24 cellular contexts compared by ENCODE assay signal in the genomic region with DNA sequence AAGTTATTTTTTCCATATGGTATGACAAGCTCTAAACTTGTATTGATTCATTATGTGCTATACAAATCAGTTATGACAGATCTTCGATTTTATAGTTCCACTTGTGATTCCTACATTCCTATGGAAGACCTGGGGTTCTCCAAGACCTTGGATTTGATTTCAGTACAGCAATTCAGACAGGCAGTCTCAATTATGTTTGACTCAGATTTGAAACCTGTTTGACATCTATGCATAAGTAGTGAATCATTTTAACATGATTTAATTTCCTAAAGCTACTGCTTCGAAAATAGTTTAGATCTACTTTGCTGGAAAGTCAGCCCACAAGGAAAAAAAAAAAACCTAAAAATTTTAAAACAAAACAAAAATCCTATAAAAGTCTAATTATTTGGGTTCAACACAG.
DNase-seq lines count a peak whose midpoint lies in the region; ATAC-seq and TF ChIP-seq lines count a peak whose summit lies in the region.
"Had no signal": no experiment of that assay in that cellular context is flagged by ENCODE, and none has a peak within 500 bp of the region (broad histone marks: within the 10 kb centered on the region; RNA-seq: fewer than 3 reads in every experiment).

No MANE protein-coding gene starts in this region.

- H2BK120ac ChIP-seq in IMR-90 (ENCODE audit: low read depth, low read length), result no peak overlapping the region

- no peak for TF ChIP-seq POLR2A in IMR-90 (IDR thresholded peaks at IDR 0.05; ENCODE audit: low read depth, low read length)

- no peak overlapping the region for H2BK15ac ChIP-seq in IMR-90 (ENCODE audit: low read depth, low read length)

- H3K9me3 ChIP-seq in IMR-90 (ENCODE audit: control insufficient read depth, insufficient read depth, low read length), result no peaks in the 10 kb centered on the region
- no peaks in the 10 kb centered on the region for H3K9me3 ChIP-seq in adipocyte (ENCODE audit: control insufficient read depth, low read length)
- H3K9me3 ChIP-seq: BLaER1 treated with 17β-estradiol and CSF1 and Interleukin-3, amounts not matched to agents 10 nM and 100 nM; HAP-1 had no signal

- H3K4ac ChIP-seq in IMR-90 (ENCODE audit: low read depth, low read length), result no peak overlapping the region

- H4K20me1 ChIP-seq in IMR-90 (ENCODE audit: insufficient read depth, low read length), result no peaks in the 10 kb centered on the region
- H4K20me1 ChIP-seq: BLaER1 treated with 17β-estradiol and CSF1 and Interleukin-3, amounts not matched to agents 10 nM and 100 nM had no signal

- H3K4me3 ChIP-seq in IMR-90 (ENCODE audit: insufficient read depth, low read depth, low read length), result no peak overlapping the region
- no peak overlapping the region for H3K4me3 ChIP-seq in adipocyte (ENCODE audit: low read length)
- H3K4me3 ChIP-seq: BLaER1 treated with 17β-estradiol and CSF1 and Interleukin-3, amounts not matched to agents 10 nM and 100 nM; HAP-1 had no signal

- H3K36me3 ChIP-seq in IMR-90 (ENCODE audit: control insufficient read depth, insufficient read depth, low read length), result no peaks in the 10 kb centered on the region
- no peaks in the 10 kb centered on the region for H3K36me3 ChIP-seq in adipocyte (ENCODE audit: control insufficient read depth, insufficient read depth, low read length, severe bottlenecking)
- H3K36me3 ChIP-seq: BLaER1 treated with 17β-estradiol and CSF1 and Interleukin-3, amounts not matched to agents 10 nM and 100 nM; HAP-1 had no signal

- CTCF ChIA-PET in IMR-90 (lab: Yijun Ruan, JAX), result no interaction called here

- no peak overlapping the region for H2AFZ ChIP-seq in IMR-90 (replicated peaks; ENCODE audit: low read length, poor library complexity)

- no peak overlapping the region for H3K18ac ChIP-seq in IMR-90 (ENCODE audit: low read depth, low read length)

- H2AK5ac ChIP-seq in IMR-90 (ENCODE audit: low read depth, low read length), result no peak overlapping the region

- no peaks in the 10 kb centered on the region for H3K9me1 ChIP-seq in IMR-90 (ENCODE audit: insufficient read depth, low read length)

- H4K8ac ChIP-seq in IMR-90 (ENCODE audit: low read depth in 2 of 2, low read length in 2 of 2), result no peak overlapping the region

- H3K4me1 ChIP-seq in IMR-90 (ENCODE audit: control insufficient read depth, insufficient read depth, low read length), result no peaks in the 10 kb centered on the region
- H3K4me1 ChIP-seq in adipocyte (ENCODE audit: control insufficient read depth, insufficient read depth, low read length), result no peaks in the 10 kb centered on the region
- H3K4me1 ChIP-seq: BLaER1 treated with 17β-estradiol and CSF1 and Interleukin-3, amounts not matched to agents 10 nM and 100 nM; HAP-1 had no signal

- in situ Hi-C loops in IMR-90 (cut with MboI; ENCODE audit: low sequenced_read_pairs), result no loop called here

- H4K91ac ChIP-seq in IMR-90 (ENCODE audit: insufficient read depth, low read depth, low read length), result no peak overlapping the region

- H3K14ac ChIP-seq in IMR-90 (replicated peaks; ENCODE audit: low read depth, low read length), result no peak overlapping the region

- ATAC-seq in IMR-90 (ENCODE audit: low read depth), result no peak
- no peak for ATAC-seq in HG03159 (IDR thresholded peaks at IDR 0.05; ENCODE audit: unreplicated experiment)
- ATAC-seq: Panc1 had no signal

- TF ChIP-seq CTCF in IMR-90 (conservative IDR thresholded peaks at IDR 0.05; ENCODE audit: low read depth, low read length), result no peak

- H3K79me1 ChIP-seq in IMR-90 (ENCODE audit: low read depth in 1 of 2, low read length in 2 of 2), result no peaks in the 10 kb centered on the region

- H3K4me2 ChIP-seq in IMR-90 (ENCODE audit: low read depth, low read length), result no peak overlapping the region
- H3K4me2 ChIP-seq: BLaER1 treated with 17β-estradiol and CSF1 and Interleukin-3, amounts not matched to agents 10 nM and 100 nM had no signal

- intact Hi-C loops in IMR-90 (cut with micrococcal nuclease), result no loop called here

- H3K27me3 ChIP-seq in IMR-90 (ENCODE audit: control insufficient read depth, insufficient read depth, low read length), result no peaks in the 10 kb centered on the region
- no peaks in the 10 kb centered on the region for H3K27me3 ChIP-seq in adipocyte (replicated peaks; ENCODE audit: control insufficient read depth, insufficient read depth, low read length)
- H3K27me3 ChIP-seq: BLaER1 treated with 17β-estradiol and CSF1 and Interleukin-3, amounts not matched to agents 10 nM and 100 nM had no signal

- no peak overlapping the region for H2BK5ac ChIP-seq in IMR-90 (ENCODE audit: low read depth, low read length, poor library complexity, severe bottlenecking)

- no peak overlapping the region for H3K9ac ChIP-seq in IMR-90 (ENCODE audit: low read depth, low read length)
- no peak overlapping the region for H3K9ac ChIP-seq in adipocyte (ENCODE audit: low read length)
- H3K9ac ChIP-seq: BLaER1 treated with 17β-estradiol and CSF1 and Interleukin-3, amounts not matched to agents 10 nM and 100 nM had no signal

- TF ChIP-seq RAD21 in IMR-90 (IDR thresholded peaks at IDR 0.05; ENCODE audit: low read length), result no peak

- no peak overlapping the region for H3K23ac ChIP-seq in IMR-90 (ENCODE audit: low read depth, low read length)

- no peak overlapping the region for H3K27ac ChIP-seq in IMR-90 (ENCODE audit: insufficient read depth, low read length)
- H3K27ac ChIP-seq: BLaER1 treated with 17β-estradiol and CSF1 and Interleukin-3, amounts not matched to agents 10 nM and 100 nM had no signal

- no peak overlapping the region for H4K5ac ChIP-seq in IMR-90 (ENCODE audit: low read depth, low read length)

- no peak overlapping the region for H3K56ac ChIP-seq in IMR-90 (ENCODE audit: extremely low read depth, insufficient read depth, low read length)

- H2AK9ac ChIP-seq in IMR-90 (replicated peaks; ENCODE audit: low read depth, low read length, poor library complexity), result no peak overlapping the region

- no peak overlapping the region for H2BK20ac ChIP-seq in IMR-90 (ENCODE audit: low read depth, low read length)

- WGBS in IMR-90 (ENCODE audit: extremely low coverage in 2 of 2, insufficient read length in 1 of 2), 2 experiments, result no CpG with 5 or more reads among the region's 2 CpGs

- POLR2A ChIA-PET in IMR-90 (lab: Charles Lee; ENCODE audit: unreplicated experiment), result no interaction called here

- dilution Hi-C loops in IMR-90 (cut with HindIII; ENCODE audit: low sequenced_read_pairs, unreplicated experiment), result no loop called here

- no TSS peak for BruUV-seq in IMR-90 (replicated peaks; lab: Mats Ljungman, UMichigan)

- DNase-seq in HCEC 1CT (peak; percentile 49), IMR-90 (peak; percentile 13), adipocyte (ENCODE audit: low read depth) (peak; percentile 12), kidney tubule cell (ENCODE audit: low spot score) (peak; percentile 23), NCI-H2227 treated with DMSO at 0.1 percent for 48 hours (lab: John Stamatoyannopoulos, UW) (no peak)
- no peak for DNase-seq in stimulated activated CD4-positive, alpha-beta T cell treated with anti-CD3 and anti-CD28 coated beads, Interleukin-15, amount 100 ng/mL, for 24 hours
- DNase-seq: AML-193; CD4-positive, alpha-beta memory T cell; COR-L47; DMS53; GDM1; GOT3; KBM-7; MM.1S; NCI-H1417; NCI-H1694; NCI-H2029 treated with DMSO at 0.1 percent for 48 hours; NCI-H69; SHP77 treated with DMSO at 0.1 percent for 48 hours; SW 1271 had no signal

TF ChIP-seq in IMR-90, 13 proteins besides CTCF, POLR2A, EP300 and RAD21:
- no peak for TF ChIP-seq FOS (IDR thresholded peaks at IDR 0.05; ENCODE audit: low read depth, low read length)
- no peak for TF ChIP-seq MXI1 (IDR thresholded peaks at IDR 0.05; ENCODE audit: borderline replicate concordance, low read depth, low read length)
- TF ChIP-seq CEBPB (IDR thresholded peaks at IDR 0.05; ENCODE audit: low read depth, low read length), result no peak
TF ChIP-seq in IMR-90: peak in this region for 0.

Comparison
In these comparisons a context has a peak if more than half of its experiments do, and no peak if none do; other contexts are left out.
1. DNase-seq: peak in HCEC 1CT (single experiment), IMR-90 (single experiment), adipocyte (single experiment) and kidney tubule cell (single experiment); none in stimulated activated CD4-positive, alpha-beta T cell treated with anti-CD3 and anti-CD28 coated beads, Interleukin-15, amount 100 ng/mL, for 24 hours (single experiment) and NCI-H2227 treated with DMSO at 0.1 percent for 48 hours (single experiment).